Comparison of ENCODE assay signal across 8 cellular contexts in the genomic region with DNA sequence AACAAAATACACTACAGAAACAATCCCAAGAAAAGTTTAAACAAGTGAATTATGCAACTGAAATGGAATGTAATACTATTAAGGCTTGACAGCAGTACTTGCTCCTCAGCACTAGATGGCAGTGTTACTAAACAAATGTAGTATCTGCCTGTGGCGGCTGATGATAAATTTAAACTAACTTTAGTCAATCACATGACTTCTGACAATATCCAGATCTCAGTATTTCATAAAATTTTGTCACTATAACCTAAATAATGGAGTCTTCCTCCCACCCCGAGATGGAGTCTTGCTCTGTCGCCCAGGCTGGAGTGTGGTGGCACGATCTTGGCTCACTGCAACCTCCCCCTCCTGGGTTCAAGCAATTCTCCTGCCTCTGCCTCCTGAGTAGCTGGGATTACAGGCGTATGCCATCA. TPM values are rescaled to one million over a fixed set of nuclear protein-coding genes. Genes with fewer than 3 reads are reported as not detected.
DNase-seq lines count a peak whose midpoint lies in the region; ATAC-seq and TF ChIP-seq lines count a peak whose summit lies in the region.
"Not testable (repeated sequence)": the region's sequence is repeated elsewhere in the genome, so short reads cannot be mapped to it uniquely, and the experiment has no call there.

No MANE protein-coding gene starts in this region.

- peak; percentile 78 to 95 for TF ChIP-seq CTCF in GM23338 (conservative IDR thresholded peaks at IDR 0.05; ENCODE audit: low read depth in 2 of 2)
- peak; percentile 78 to 85 (median 81) for TF ChIP-seq CTCF in ascending aorta (IDR thresholded peaks at IDR 0.05)
- peak; percentile 85 for TF ChIP-seq CTCF in fibroblast of the aortic adventitia (IDR thresholded peaks at IDR 0.05; ENCODE audit: insufficient read depth, low read length)

- H3K27me3 Mint-ChIP-seq in GM23338 (ENCODE audit: insufficient read depth, low read depth, poor library complexity); memory B cell: not testable (repeated sequence)

- intact Hi-C loops in ascending aorta (cut with DNase I) = loop anchor here (1.0 to 5.0 kb wide), 2 partner anchors 48 to 411 kb away; a partner anchor contains a TSS

- peak overlapping the region; percentile 68; the same call in 1 of the 2 replicates for H3K27ac Mint-ChIP-seq in GM23338
- not testable (repeated sequence) for H3K27ac Mint-ChIP-seq in memory B cell; stimulated activated effector memory CD8-positive, alpha-beta T cell treated with anti-CD3 and anti-CD28 coated beads, Interleukin-12 subunit alpha, Interleukin-12 subunit beta, amount 100 ng/mL, for 72 hours

- H3K9me3 Mint-ChIP-seq in GM23338; memory B cell; stimulated activated effector memory CD8-positive, alpha-beta T cell treated with anti-CD3 and anti-CD28 coated beads, Interleukin-12 subunit alpha, Interleukin-12 subunit beta, amount 100 ng/mL, for 72 hours: not testable (repeated sequence)

- H3K79me2 ChIP-seq in GM23338 (replicated peaks; ENCODE audit: insufficient read depth) = not testable (repeated sequence)

- peak; percentile 87 for DNase-seq in COLO829 (ENCODE audit: low spot score)
- peak; percentile 84 for DNase-seq in GM23338 (ENCODE audit: low spot score)
- peak; percentile 52 for DNase-seq in NCI-H1092 treated with DMSO at 0.1 percent for 48 hours (lab: John Stamatoyannopoulos, UW)
- peak; percentile 58 for DNase-seq in RPMI8226
- DNase-seq in ascending aorta (ENCODE audit: low spot score in 2 of 2); stimulated activated effector memory CD8-positive, alpha-beta T cell treated with anti-CD3 and anti-CD28 coated beads, Interleukin-12 subunit alpha, Interleukin-12 subunit beta, amount 100 ng/mL, for 72 hours (ENCODE audit: low spot score in 2 of 2): not testable (repeated sequence)
- peak; percentile 81 for DNase-seq in fibroblast of the aortic adventitia (ENCODE audit: low read depth)
- peak in 1 of 2 donors; percentile 36 for DNase-seq in memory B cell (ENCODE audit: low spot score in 2 of 2)

- H3K36me3 ChIP-seq in GM23338 (ENCODE audit: insufficient read depth) = peaks cover 22% of the 10 kb centered on the region; the same call in 1 of the 2 replicates
- H3K36me3 ChIP-seq in ascending aorta = peaks cover 33 to 34% of the 10 kb centered on the region in 2 donors

- peaks cover 21% of the 10 kb centered on the region; the same call in 2 of the 3 replicates for H3K36me3 Mint-ChIP-seq in GM23338 (ENCODE audit: low read depth)
- H3K36me3 Mint-ChIP-seq in memory B cell = peaks cover 19% of the 10 kb centered on the region
- H3K36me3 Mint-ChIP-seq in stimulated activated effector memory CD8-positive, alpha-beta T cell treated with anti-CD3 and anti-CD28 coated beads, Interleukin-12 subunit alpha, Interleukin-12 subunit beta, amount 100 ng/mL, for 72 hours = peaks cover 63% of the 10 kb centered on the region

- H4K20me1 ChIP-seq in GM23338 (replicated peaks; ENCODE audit: insufficient read depth) = not testable (repeated sequence)

- H3K4me2 ChIP-seq in GM23338 = not testable (repeated sequence)

- H3K9me2 ChIP-seq in GM23338 (ENCODE audit: insufficient read depth) = not testable (repeated sequence)

- ATAC-seq in GM23338 (peak; percentile 67), memory B cell (ENCODE audit: low read depth) (peak; percentile 62)
- ATAC-seq in stimulated activated effector memory CD8-positive, alpha-beta T cell treated with anti-CD3 and anti-CD28 coated beads, Interleukin-12 subunit alpha, Interleukin-12 subunit beta, amount 100 ng/mL, for 72 hours = peak; percentile 58

- not testable (repeated sequence) for H3K27me3 ChIP-seq in GM23338 (ENCODE audit: insufficient read depth); ascending aorta

- not testable (repeated sequence) for H3K4me3 Mint-ChIP-seq in GM23338; memory B cell; stimulated activated effector memory CD8-positive, alpha-beta T cell treated with anti-CD3 and anti-CD28 coated beads, Interleukin-12 subunit alpha, Interleukin-12 subunit beta, amount 100 ng/mL, for 72 hours

- not testable (repeated sequence) for H3K4me1 Mint-ChIP-seq in GM23338; memory B cell; stimulated activated effector memory CD8-positive, alpha-beta T cell treated with anti-CD3 and anti-CD28 coated beads, Interleukin-12 subunit alpha, Interleukin-12 subunit beta, amount 100 ng/mL, for 72 hours

- H3K27ac ChIP-seq in GM23338 (ENCODE audit: low read depth) (0 out of 2 replicates have a peak overlapping the region, but pooled peaks have one; percentile 4), ascending aorta (peak overlapping the region in 1 of 2 donors; percentile 54)

- H2AFZ ChIP-seq in GM23338 = not testable (repeated sequence)

- peaks cover 11% of the 10 kb centered on the region; the same call in 1 of the 2 replicates for H3F3A ChIP-seq in GM23338 (replicated peaks; ENCODE audit: low read depth)

- H3K4me1 ChIP-seq in GM23338 (ENCODE audit: insufficient read depth); ascending aorta: not testable (repeated sequence)

- H3K9me3 ChIP-seq in ascending aorta = not testable (repeated sequence)

- not testable (repeated sequence) for H3K4me3 ChIP-seq in GM23338; ascending aorta; fibroblast of the aortic adventitia (ENCODE audit: low read depth, low read length)

RNA-seq across cellular contexts. Expression of a gene that starts 43.8 kb away (rescaled TPM):
- 1,229 and 1,411 TPM in 2 replicates for total RNA-seq in GM23338 (2014; rRNA removed; shearing (Covaris generic))
- 584 and 604 TPM in 2 replicates for polyA plus RNA-seq in GM23338 (2016; fragmentation: Nextera tagmentation; extraction: Ambion mirVana)
- total RNA-seq in ascending aorta (219 TPM), fibroblast of the aortic adventitia (ENCODE audit: low replicate concordance) (265 and 457 TPM in 2 replicates)

RNA-seq across cellular contexts. Expression of a gene that starts 47.7 kb away (rescaled TPM):
- total RNA-seq in GM23338 (2014; rRNA removed; shearing (Covaris generic)) = 14.8 and 19.3 TPM in 2 replicates
- polyA plus RNA-seq in GM23338 (2016; fragmentation: Nextera tagmentation; extraction: Ambion mirVana) = 29.4 and 32.0 TPM in 2 replicates
- total RNA-seq in ascending aorta (21.7 TPM), fibroblast of the aortic adventitia (ENCODE audit: low replicate concordance) (13.1 and 16.4 TPM in 2 replicates)
